Comparison of ENCODE assay signal across 7 cellular contexts in genomic region chr19:52397310-52398090, GRCh38. TPM values are rescaled to one million over a fixed set of nuclear protein-coding genes. Genes with fewer than 3 reads are reported as not detected.
DNase-seq lines count a peak whose midpoint lies in the region; ATAC-seq and TF ChIP-seq lines count a peak whose summit lies in the region.

Gene ZNF528, plus strand, starts transcription at chr19:52397849. Its CDS starts 4,165 bp downstream, at chr19:52402014.

- peak within 1 kb of the TSS; percentile 7 for H3K27ac Mint-ChIP-seq in nephron progenitor cell

- peaks cover 89% of the 10 kb centered on the region for H3K9me3 Mint-ChIP-seq in nephron progenitor cell

- peak; percentile 96 for ATAC-seq in GM18511 (IDR thresholded peaks at IDR 0.05; ENCODE audit: unreplicated experiment)

- H3K4me1 Mint-ChIP-seq in nephron progenitor cell, result no peaks in the 10 kb centered on the region

- H3K4me3 Mint-ChIP-seq in nephron progenitor cell, result peak within 1 kb of the TSS; percentile 80

- DNase-seq in HS-27A (ENCODE audit: low read depth) (peak; percentile 29), RPMI7951 (ENCODE audit: low read depth) (peak; percentile 97), activated gamma-delta T cell (lab: John Stamatoyannopoulos, UW) (peak; percentile 72), fibroblast of peridontal ligament (ENCODE audit: extremely low read depth) (peak; percentile 94), nephron progenitor cell (peak; percentile 2)
- peak; percentile 90 for DNase-seq in stimulated activated naive CD4-positive, alpha-beta T cell treated with Interleukin-2 at 50 U/mL for 16 hours (lab: John Stamatoyannopoulos, UW)

- H3K36me3 Mint-ChIP-seq in nephron progenitor cell (ENCODE audit: low read depth), result peaks cover 68% of the 10 kb centered on the region

- H3K27me3 Mint-ChIP-seq in nephron progenitor cell (ENCODE audit: low read depth, poor library complexity), result no peaks in the 10 kb centered on the region

- TF ChIP-seq CTCF in nephron progenitor cell (IDR thresholded peaks at IDR 0.05), result no peak

RNA-seq across cellular contexts. Expression of gene ZNF528, which starts in this region (rescaled TPM):
- total RNA-seq in RPMI7951 (2014; rRNA removed; shearing (Covaris generic)), result 6.6 and 7.5 TPM in 2 replicates

Comparison
In these comparisons a context has a peak if more than half of its experiments do, and no peak if none do; other contexts are left out.
1. Peak in every context shown above with its lines: DNase-seq and ATAC-seq.
2. DNase-seq: peak in every context shown above with its lines; median percentile 97 in RPMI7951; 94 in fibroblast of peridontal ligament; 90 in stimulated activated naive CD4-positive, alpha-beta T cell treated with Interleukin-2 at 50 U/mL for 16 hours; 72 in activated gamma-delta T cell; 29 in HS-27A; 2 in nephron progenitor cell.